ENCODE assay signal across 34 cellular contexts in the genomic region with DNA sequence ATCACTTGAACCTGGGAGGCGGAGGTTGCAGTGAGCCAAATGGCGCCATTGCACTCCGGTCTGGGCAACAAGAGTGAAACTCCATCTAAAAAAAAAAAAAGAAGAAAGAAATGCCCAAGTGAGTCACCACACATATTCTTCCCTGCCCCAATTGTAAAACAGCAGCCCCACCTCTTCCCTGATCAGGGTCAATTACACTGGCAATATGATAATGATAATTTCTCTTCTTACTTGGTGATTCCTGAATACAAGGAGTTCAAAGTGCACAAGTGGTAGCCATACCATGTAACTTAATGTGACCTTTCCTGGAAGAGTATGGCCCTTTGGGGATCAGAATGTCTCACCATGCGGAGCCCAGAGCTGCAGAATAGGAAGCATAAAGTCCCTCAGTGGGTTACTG.
"Had no signal": no experiment of that assay in that cellular context is flagged by ENCODE, and none has a peak within 500 bp of the region (broad histone marks: within the 10 kb centered on the region; RNA-seq: fewer than 3 reads in every experiment).

No MANE protein-coding gene starts in this region.

- H3K9me3 Mint-ChIP-seq: activated B cell treated with CpG ODN at 0.5 μM for 24 hours; activated CD4-positive, alpha-beta memory T cell treated with anti-CD3 and anti-CD28 coated beads for 36 hours; activated naive CD4-positive, alpha-beta T cell treated with anti-CD3 and anti-CD28 coated beads, Interleukin-2, amount 10 ng/mL, durations not matched to agents 7 days and 5 days; activated naive CD8-positive, alpha-beta T cell treated with anti-CD3 and anti-CD28 coated beads, Interleukin-2, amount 50 U/mL, for 24 hours; activated T-cell treated with anti-CD3 and anti-CD28 coated beads, Interleukin-2, amount 50 U/mL, for 4 hours; brain had no signal

- H3K27ac Mint-ChIP-seq: activated B cell treated with CpG ODN at 0.5 μM for 24 hours; activated CD4-positive, alpha-beta memory T cell treated with anti-CD3 and anti-CD28 coated beads for 36 hours; activated naive CD4-positive, alpha-beta T cell treated with anti-CD3 and anti-CD28 coated beads, Interleukin-2, amount 10 ng/mL, durations not matched to agents 7 days and 5 days; activated naive CD8-positive, alpha-beta T cell; activated naive CD8-positive, alpha-beta T cell treated with anti-CD3 and anti-CD28 coated beads, Interleukin-2, amount 50 U/mL, for 24 hours; brain had no signal

- ATAC-seq: activated naive CD8-positive, alpha-beta T cell treated with anti-CD3 and anti-CD28 coated beads, Interleukin-2, amount 50 U/mL, for 24 hours; activated T-cell treated with anti-CD3 and anti-CD28 coated beads, Interleukin-2, amount 50 U/mL, for 4 hours; PC-3 had no signal

- H3K4me3 Mint-ChIP-seq: activated B cell treated with CpG ODN at 0.5 μM for 24 hours; activated CD4-positive, alpha-beta memory T cell treated with anti-CD3 and anti-CD28 coated beads for 36 hours; activated naive CD4-positive, alpha-beta T cell treated with anti-CD3 and anti-CD28 coated beads, Interleukin-2, amount 10 ng/mL, durations not matched to agents 7 days and 5 days; activated naive CD8-positive, alpha-beta T cell; activated naive CD8-positive, alpha-beta T cell treated with anti-CD3 and anti-CD28 coated beads, Interleukin-2, amount 50 U/mL, for 24 hours; activated T-cell treated with anti-CD3 and anti-CD28 coated beads, Interleukin-2, amount 50 U/mL, for 4 hours; brain had no signal

- H3K27ac ChIP-seq: VCaP had no signal

- H3K36me3 Mint-ChIP-seq: activated CD4-positive, alpha-beta memory T cell treated with anti-CD3 and anti-CD28 coated beads for 36 hours; activated naive CD4-positive, alpha-beta T cell treated with anti-CD3 and anti-CD28 coated beads, Interleukin-2, amount 10 ng/mL, durations not matched to agents 7 days and 5 days; activated naive CD8-positive, alpha-beta T cell; brain had no signal

- H3K4me1 Mint-ChIP-seq: activated B cell treated with CpG ODN at 0.5 μM for 24 hours; activated naive CD4-positive, alpha-beta T cell treated with anti-CD3 and anti-CD28 coated beads, Interleukin-2, amount 10 ng/mL, durations not matched to agents 7 days and 5 days had no signal

- DNase-seq: activated B cell treated with CpG ODN at 0.5 μM for 24 hours; activated CD4-positive, alpha-beta memory T cell treated with anti-CD3 and anti-CD28 coated beads for 36 hours; activated CD4-positive, alpha-beta T cell treated with anti-CD3 and anti-CD28 coated beads for 4 hours; activated CD4-positive, alpha-beta T cell treated with anti-CD3 and anti-CD28 coated beads, Interleukin-2, amount 50 U/mL, for 1 hour; activated CD4-positive, CD25-positive, alpha-beta regulatory T cell treated with anti-CD3 and anti-CD28 coated beads, Interleukin-2, amount 50 U/mL, for 72 hours; activated CD8-positive, alpha-beta memory T cell treated with anti-CD3 and anti-CD28 coated beads, Interleukin-2, amount 50 U/mL, for 4 hours; activated effector memory CD4-positive, alpha-beta T cell treated with Interleukin-2 at 50 U/mL for 16 hours; activated naive CD4-positive, alpha-beta T cell treated with anti-CD3 and anti-CD28 coated beads, Interleukin-2, amount 10 ng/mL, durations not matched to agents 7 days and 5 days; activated naive CD8-positive, alpha-beta T cell treated with anti-CD3 and anti-CD28 coated beads, Interleukin-2, amount 50 U/mL, for 24 hours; activated T-cell treated with anti-CD3 and anti-CD28 coated beads for 4 hours; activated T-cell treated with anti-CD3 and anti-CD28 coated beads, Interleukin-2, amount 50 U/mL, for 4 hours; anterior cingulate cortex; caudate nucleus; Karpas-422; NCI-H1092; NCI-H1436 treated with DMSO at 0.1 percent for 48 hours; NCI-H1694 treated with DMSO at 0.1 percent for 48 hours; NCI-H2029; NCI-H2171; NCI-H510A; NCI-H526; NCI-H748 treated with DMSO at 0.1 percent for 48 hours; NK-92 treated with Interleukin-12 subunit alpha and Interleukin-12 subunit beta, amount 100 ng/mL, for 24 hours; PC-3; Right ventricle myocardium superior; SW 1271; T-helper 1 cell; T-helper 2 cell; T-helper 9 cell had no signal

- FAIRE-seq: bronchial epithelial cell, RCC 7860 had no signal

- H3K27me3 Mint-ChIP-seq: activated naive CD8-positive, alpha-beta T cell; activated naive CD8-positive, alpha-beta T cell treated with anti-CD3 and anti-CD28 coated beads, Interleukin-2, amount 50 U/mL, for 24 hours; brain had no signal
